In genomic region chr3:27352047-27352446, GRCh38 we compare ENCODE assay signal across 2 cellular contexts.
TF ChIP-seq lines count a peak whose summit lies in the region.

No MANE protein-coding gene starts in this region.

TF ChIP-seq in HepG2, 621 proteins besides CTCF, POLR2A, EP300 and RAD21:
- TF ChIP-seq ZFP82 (CRISPR knock-in tag; IDR thresholded peaks at IDR 0.05; ENCODE audit: borderline replicate concordance) (no peak), ATF7 (IDR thresholded peaks at IDR 0.05) (no peak), ATF7 (CRISPR knock-in tag; IDR thresholded peaks at IDR 0.05) (no peak)

TF ChIP-seq in WTC11, 78 proteins besides CTCF, POLR2A, EP300 and RAD21:
- TF ChIP-seq EMX1 (CRISPR knock-in tag; IDR thresholded peaks at IDR 0.05) (no peak), E2F1 (CRISPR knock-in tag; IDR thresholded peaks at IDR 0.05) (no peak), ATF2 (CRISPR knock-in tag; IDR thresholded peaks at IDR 0.05; ENCODE audit: borderline replicate concordance, low read depth) (no peak), JAZF1 (CRISPR knock-in tag; IDR thresholded peaks at IDR 0.05) (no peak), KAT7 (CRISPR knock-in tag; IDR thresholded peaks at IDR 0.05; ENCODE audit: borderline replicate concordance) (no peak), NR2C2 (CRISPR knock-in tag; IDR thresholded peaks at IDR 0.05) (no peak), ZNF512 (CRISPR knock-in tag; IDR thresholded peaks at IDR 0.05; ENCODE audit: borderline replicate concordance) (no peak), ZNF219 (CRISPR knock-in tag; IDR thresholded peaks at IDR 0.05; ENCODE audit: borderline replicate concordance) (no peak), PREB (CRISPR knock-in tag; IDR thresholded peaks at IDR 0.05; ENCODE audit: borderline replicate concordance) (no peak), SMAD3 (CRISPR knock-in tag; IDR thresholded peaks at IDR 0.05; ENCODE audit: borderline replicate concordance) (no peak), PRDM15 (CRISPR knock-in tag; IDR thresholded peaks at IDR 0.05) (no peak), AFF4 (CRISPR knock-in tag; IDR thresholded peaks at IDR 0.05; ENCODE audit: borderline replicate concordance) (no peak), AR (CRISPR knock-in tag; IDR thresholded peaks at IDR 0.05) (no peak), GRHL2 (CRISPR knock-in tag; IDR thresholded peaks at IDR 0.05; ENCODE audit: insufficient replicate concordance, severe bottlenecking) (no peak), ETV6 (CRISPR knock-in tag; IDR thresholded peaks at IDR 0.05) (no peak), ZNF232 (CRISPR knock-in tag; IDR thresholded peaks at IDR 0.05) (no peak)
TF ChIP-seq in WTC11: peak in this region for 0.
